Comparison of ENCODE assay signal across 35 cellular contexts in the genomic region with DNA sequence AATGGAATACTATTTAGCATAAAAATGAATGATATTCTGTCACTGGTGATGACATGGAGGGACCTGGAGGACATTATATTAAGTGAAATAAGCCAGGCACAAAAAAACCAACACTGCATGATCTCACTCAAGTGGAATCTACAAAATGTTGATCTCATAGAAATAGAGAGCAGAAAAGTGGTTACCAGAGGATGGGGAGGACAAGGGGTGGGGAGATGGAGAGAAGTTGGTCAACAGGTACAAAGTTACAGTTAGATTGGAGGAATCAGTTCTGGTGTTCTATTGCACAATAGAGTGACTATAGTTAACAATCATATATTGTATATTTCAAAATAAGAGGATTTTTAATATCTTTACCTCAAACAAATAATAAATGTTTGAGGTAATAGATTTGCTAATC. TPM values are rescaled to one million over a fixed set of nuclear protein-coding genes. Genes with fewer than 3 reads are reported as not detected.
DNase-seq lines count a peak whose midpoint lies in the region; ATAC-seq, FAIRE-seq and TF ChIP-seq lines count a peak whose summit lies in the region.
"Had no signal": no experiment of that assay in that cellular context is flagged by ENCODE, and none has a peak within 500 bp of the region (broad histone marks: within the 10 kb centered on the region; RNA-seq: fewer than 3 reads in every experiment).

No MANE protein-coding gene starts in this region.

- intact Hi-C loops in IMR-90 (cut with micrococcal nuclease) (no loop called here), pancreas (cut with DNase I) (no loop called here), cardiac septum (cut with DNase I) (no loop called here)

- H3K23ac ChIP-seq in IMR-90 (ENCODE audit: low read depth, low read length), result no peak overlapping the region

- H4K20me1 ChIP-seq in IMR-90 (ENCODE audit: insufficient read depth, low read length), result no peaks in the 10 kb centered on the region
- H4K20me1 ChIP-seq in keratinocyte (ENCODE audit: control insufficient read depth, extremely low read depth, insufficient read depth, low read length), result no peaks in the 10 kb centered on the region
- H4K20me1 ChIP-seq in MM.1S (ENCODE audit: insufficient read depth, low read length), result no peaks in the 10 kb centered on the region

- H3K9me3 ChIP-seq in IMR-90 (ENCODE audit: control insufficient read depth, insufficient read depth, low read length) (no peaks in the 10 kb centered on the region), keratinocyte (ENCODE audit: control insufficient read depth, low read depth, low read length) (peaks cover 3% of the 10 kb centered on the region), MM.1S (replicated peaks; ENCODE audit: insufficient read depth, low read length) (no peaks in the 10 kb centered on the region), pancreas (no peaks in the 10 kb centered on the region)
- H3K9me3 ChIP-seq: A549, esophagus squamous epithelium, gastrocnemius medialis, thyroid gland, vagina had no signal

- no peak overlapping the region for H2AK5ac ChIP-seq in IMR-90 (ENCODE audit: low read depth, low read length)

- ATAC-seq in IMR-90 (ENCODE audit: low read depth), result peak; percentile 63
- no peak for ATAC-seq in pancreas
- ATAC-seq: A549; activated CD8-positive, alpha-beta memory T cell treated with anti-CD3 and anti-CD28 coated beads, Interleukin-2, amount 10 ng/mL, durations not matched to agents 7 days and 5 days; gastrocnemius medialis had no signal

- no peak overlapping the region for H3K18ac ChIP-seq in IMR-90 (ENCODE audit: low read depth, low read length)

- TF ChIP-seq RAD21 in IMR-90 (IDR thresholded peaks at IDR 0.05; ENCODE audit: low read length), result no peak

- no peak for TF ChIP-seq POLR2A in IMR-90 (IDR thresholded peaks at IDR 0.05; ENCODE audit: low read depth, low read length)

- no peak overlapping the region for H3K27ac ChIP-seq in IMR-90 (ENCODE audit: insufficient read depth, low read length)
- H3K27ac ChIP-seq in keratinocyte (ENCODE audit: control insufficient read depth, insufficient read depth, low read length), result no peak overlapping the region
- no peak overlapping the region for H3K27ac ChIP-seq in MM.1S (ENCODE audit: low read length)
- H3K27ac ChIP-seq in pancreas, result no peak overlapping the region
- H3K27ac ChIP-seq: A549, dorsolateral prefrontal cortex, esophagus squamous epithelium, gastrocnemius medialis, KMS-11, right atrium auricular region, thyroid gland, vagina had no signal

- dilution Hi-C loops in IMR-90 (cut with HindIII; ENCODE audit: low sequenced_read_pairs, unreplicated experiment), result no loop called here
- dilution Hi-C loops in keratinocyte (cut with MboI; ENCODE audit: extremely low pct_ligation_motif_present, low sequenced_read_pairs), result no loop called here

- peaks cover 10% of the 10 kb centered on the region for H3K27me3 ChIP-seq in IMR-90 (ENCODE audit: control insufficient read depth, insufficient read depth, low read length)
- no peaks in the 10 kb centered on the region for H3K27me3 ChIP-seq in keratinocyte (ENCODE audit: control insufficient read depth, extremely low read depth, insufficient read depth, low read length)
- no peaks in the 10 kb centered on the region for H3K27me3 ChIP-seq in MM.1S (replicated peaks; ENCODE audit: insufficient read depth, low read length)
- no peaks in the 10 kb centered on the region for H3K27me3 ChIP-seq in pancreas
- H3K27me3 ChIP-seq: dorsolateral prefrontal cortex, right atrium auricular region, thyroid gland, vagina had no signal

- H4K5ac ChIP-seq in IMR-90 (ENCODE audit: low read depth, low read length), result no peak overlapping the region

- CTCF ChIA-PET in IMR-90 (lab: Yijun Ruan, JAX), result interaction anchor here (1.5 kb wide), 1 partner anchor 8 kb away, joined by 5 read pairs; no protein-coding TSS in a partner anchor

- H3K4me2 ChIP-seq in IMR-90 (ENCODE audit: low read depth, low read length) (no peak overlapping the region), keratinocyte (ENCODE audit: control insufficient read depth, extremely low read depth, insufficient read depth, low read depth, low read length) (no peak overlapping the region), MM.1S (ENCODE audit: low read depth, low read length) (no peak overlapping the region)
- H3K4me2 ChIP-seq: A549, KMS-11 had no signal

- H2BK5ac ChIP-seq in IMR-90 (ENCODE audit: low read depth, low read length, poor library complexity, severe bottlenecking), result no peak overlapping the region

- peak; percentile 59 for FAIRE-seq in keratinocyte (lab: Jason Lieb, UNC)
- FAIRE-seq in pancreas (lab: Jason Lieb, UNC), result no peak
- FAIRE-seq: A549, D721Med, endometrium, RCC 7860 had no signal

- POLR2A ChIA-PET in IMR-90 (lab: Charles Lee; ENCODE audit: unreplicated experiment), result no interaction called here

- no peak overlapping the region for H2BK15ac ChIP-seq in IMR-90 (ENCODE audit: low read depth, low read length)

- no peak overlapping the region for H3K14ac ChIP-seq in IMR-90 (replicated peaks; ENCODE audit: low read depth, low read length)

- H3K4me3 ChIP-seq in IMR-90 (ENCODE audit: insufficient read depth, low read depth, low read length) (no peak overlapping the region), keratinocyte (ENCODE audit: control insufficient read depth in 2 of 3, extremely low read depth in 1 of 3, insufficient read depth in 2 of 3, low read depth in 1 of 3, low read length in 3 of 3) (no peak overlapping the region), MM.1S (ENCODE audit: low read length) (no peak overlapping the region), pancreas (no peak overlapping the region)
- H3K4me3 ChIP-seq: A549, dorsolateral prefrontal cortex, esophagus squamous epithelium, gastrocnemius medialis, right atrium auricular region, thyroid gland, vagina had no signal

- H3K79me2 ChIP-seq in keratinocyte (ENCODE audit: control insufficient read depth, insufficient read depth, low read length) (no peaks in the 10 kb centered on the region), MM.1S (ENCODE audit: low read length) (no peaks in the 10 kb centered on the region)

- H3F3A ChIP-seq in MM.1S (ENCODE audit: insufficient read depth, low read length), result no peaks in the 10 kb centered on the region

- BruUV-seq in IMR-90 (replicated peaks; lab: Mats Ljungman, UMichigan), result no TSS peak

- no peak for TF ChIP-seq CTCF in IMR-90 (conservative IDR thresholded peaks at IDR 0.05; ENCODE audit: low read depth, low read length)
- TF ChIP-seq CTCF in keratinocyte (optimal IDR thresholded peaks at IDR 0.05 in 1 of 3, IDR thresholded peaks at IDR 0.05 in 1 of 3, conservative IDR thresholded peaks at IDR 0.05 in 1 of 3; ENCODE audit: extremely low read depth in 1 of 3, insufficient read depth in 2 of 3, low read length in 3 of 3), result no peak
- no peak for TF ChIP-seq CTCF in MM.1S (IDR thresholded peaks at IDR 0.05; ENCODE audit: low read length)
- no peak for TF ChIP-seq CTCF in pancreas (IDR thresholded peaks at IDR 0.05)

- H3K9me2 ChIP-seq in MM.1S (replicated peaks; ENCODE audit: insufficient read depth, low read length), result no peaks in the 10 kb centered on the region

- H2AFZ ChIP-seq in IMR-90 (replicated peaks; ENCODE audit: low read length, poor library complexity), result no peak overlapping the region
- H2AFZ ChIP-seq in keratinocyte (ENCODE audit: control insufficient read depth, low read length), result no peak overlapping the region
- no peak overlapping the region for H2AFZ ChIP-seq in MM.1S (ENCODE audit: low read length)

- no peaks in the 10 kb centered on the region for H3K79me1 ChIP-seq in IMR-90 (ENCODE audit: low read depth in 1 of 2, low read length in 2 of 2)

- H2BK120ac ChIP-seq in IMR-90 (ENCODE audit: low read depth, low read length), result no peak overlapping the region

- no peaks in the 10 kb centered on the region for H3K4me1 ChIP-seq in IMR-90 (ENCODE audit: control insufficient read depth, insufficient read depth, low read length)
- peaks cover 3% of the 10 kb centered on the region for H3K4me1 ChIP-seq in keratinocyte (ENCODE audit: control insufficient read depth, extremely low read depth, insufficient read depth, low read length)
- no peaks in the 10 kb centered on the region for H3K4me1 ChIP-seq in MM.1S (ENCODE audit: low read length)
- no peaks in the 10 kb centered on the region for H3K4me1 ChIP-seq in pancreas
- H3K4me1 ChIP-seq: A549, esophagus squamous epithelium, gastrocnemius medialis, right atrium auricular region, thyroid gland, vagina had no signal

- no peak overlapping the region for H3K56ac ChIP-seq in IMR-90 (ENCODE audit: extremely low read depth, insufficient read depth, low read length)

- H2AK9ac ChIP-seq in IMR-90 (replicated peaks; ENCODE audit: low read depth, low read length, poor library complexity), result no peak overlapping the region

- no peak overlapping the region for H3K4ac ChIP-seq in IMR-90 (ENCODE audit: low read depth, low read length)

- in situ Hi-C loops in IMR-90 (cut with MboI; ENCODE audit: low sequenced_read_pairs), result no loop called here

- peak; percentile 65 for DNase-seq in EH (ENCODE audit: low read depth)
- peak; percentile 9 for DNase-seq in IMR-90
- peak; percentile 44 for DNase-seq in astrocyte of the hippocampus (ENCODE audit: low read depth, low spot score)
- DNase-seq in keratinocyte (ENCODE audit: low read depth, low spot score), result peak; percentile 25
- no peak for DNase-seq in MM.1S
- no peak for DNase-seq in pancreas
- DNase-seq in stimulated activated CD4-positive, alpha-beta T cell treated with anti-CD3 and anti-CD28 coated beads, Interleukin-4, amount 100 ng/mL, for 4 hours, result no peak
- DNase-seq in cardiac septum (ENCODE audit: low spot score), result no peak
- DNase-seq: activated CD4-positive, alpha-beta T cell treated with anti-CD3 and anti-CD28 coated beads, Interleukin-2, amount 50 U/mL, for 4 hours; activated CD4-positive, CD25-positive, alpha-beta regulatory T cell; activated CD8-positive, alpha-beta memory T cell treated with anti-CD3 and anti-CD28 coated beads, Interleukin-2, amount 10 ng/mL, durations not matched to agents 7 days and 5 days; activated gamma-delta T cell treated with Interleukin-2 at 50 U/mL for 16 hours; activated naive CD8-positive, alpha-beta T cell treated with anti-CD3 and anti-CD28 coated beads, Interleukin-2, amount 10 ng/mL, durations not matched to agents 7 days and 5 days; activated T-cell treated with anti-CD3 and anti-CD28 coated beads, Interleukin-2, amount 50 U/mL, for 48 hours; CD4-positive, alpha-beta T cell; DND-41; dorsolateral prefrontal cortex; esophagus squamous epithelium; gastrocnemius medialis; hippocampal formation; mesenchymal stem cell; NCI-H1436; NCI-H446; NCI-H82; T1000; thyroid gland had no signal

- H3K9me1 ChIP-seq in IMR-90 (ENCODE audit: insufficient read depth, low read length) (no peaks in the 10 kb centered on the region), keratinocyte (ENCODE audit: control insufficient read depth, extremely low read depth, insufficient read depth, low read length) (no peaks in the 10 kb centered on the region)

- H2BK20ac ChIP-seq in IMR-90 (ENCODE audit: low read depth, low read length), result no peak overlapping the region

- H3K36me3 ChIP-seq in IMR-90 (ENCODE audit: control insufficient read depth, insufficient read depth, low read length), result no peaks in the 10 kb centered on the region
- H3K36me3 ChIP-seq in keratinocyte (ENCODE audit: control insufficient read depth in 2 of 2, extremely low read depth in 1 of 2, insufficient read depth in 2 of 2, low read length in 2 of 2), result no peaks in the 10 kb centered on the region
- H3K36me3 ChIP-seq in MM.1S (replicated peaks; ENCODE audit: insufficient read depth, low read length), result no peaks in the 10 kb centered on the region
- no peaks in the 10 kb centered on the region for H3K36me3 ChIP-seq in pancreas
- H3K36me3 ChIP-seq: esophagus squamous epithelium, gastrocnemius medialis, right atrium auricular region, thyroid gland, vagina had no signal

- H4K8ac ChIP-seq in IMR-90 (ENCODE audit: low read depth in 2 of 2, low read length in 2 of 2), result no peak overlapping the region

- H3K9ac ChIP-seq in IMR-90 (ENCODE audit: low read depth, low read length) (no peak overlapping the region), keratinocyte (ENCODE audit: control insufficient read depth, extremely low read depth, insufficient read depth, low read length) (no peak overlapping the region), MM.1S (ENCODE audit: low read length) (no peak overlapping the region)
- H3K9ac ChIP-seq: KMS-11 had no signal

- H4K91ac ChIP-seq in IMR-90 (ENCODE audit: insufficient read depth, low read depth, low read length), result no peak overlapping the region

RNA-seq across cellular contexts. Expression of a gene that starts 24.7 kb away (rescaled TPM):
- total RNA-seq in IMR-90 (2012; rRNA removed) (not detected in 2 replicates), pancreas (under 1 TPM in 1 of 6 donors, not detected in 5; 0.09 TPM), cardiac septum (not detected)
- polyA plus RNA-seq in IMR-90 (2012; rRNA removed) (not detected in 2 replicates), keratinocyte (not detected in 3 replicates), pancreas (under 1 TPM in 1 of 2 donors, not detected in 1; 0.47 TPM)
- polyA plus RNA-seq in IMR-90 (2012; cell fraction: cytosol; rRNA removed), result not detected in 2 replicates
- polyA plus RNA-seq in IMR-90 (2012; cell fraction: nucleus; rRNA removed; ENCODE audit: low replicate concordance), result not detected in 2 replicates
- not detected for polyA plus RNA-seq in keratinocyte (2011; ENCODE audit: low read depth)
- polyA plus RNA-seq in keratinocyte (2011; cell fraction: cytosol; rRNA removed), result 0.05 TPM in 1 of 2 replicates, not detected in the other
- polyA plus RNA-seq in keratinocyte (2011; cell fraction: nucleus; rRNA removed), result not detected in 2 replicates
- 0.23 TPM in 1 of 2 replicates, not detected in the other for polyA plus RNA-seq in keratinocyte (2012; ENCODE audit: low replicate concordance)
- not detected in 3 replicates for polyA minus RNA-seq in keratinocyte
- not detected for polyA minus RNA-seq in keratinocyte (2011; cell fraction: cytosol; rRNA and poly(A)+ RNA removed)
- polyA minus RNA-seq in keratinocyte (2011; cell fraction: nucleus; rRNA and poly(A)+ RNA removed), result not detected in 2 replicates
- total RNA-seq: activated CD8-positive, alpha-beta memory T cell treated with anti-CD3 and anti-CD28 coated beads, Interleukin-2, amount 10 ng/mL, durations not matched to agents 7 days and 5 days; activated naive CD8-positive, alpha-beta T cell treated with anti-CD3 and anti-CD28 coated beads, Interleukin-2, amount 10 ng/mL, durations not matched to agents 7 days and 5 days; CD4-positive, alpha-beta T cell; dorsolateral prefrontal cortex; esophagus squamous epithelium; gastrocnemius medialis; HT-29; right atrium auricular region; thyroid gland had no signal
- polyA plus RNA-seq: A549, neural cell had no signal

RNA-seq across cellular contexts. Expression of a gene that starts 28.4 kb away (rescaled TPM):
- not detected in 2 replicates for total RNA-seq in IMR-90 (2012; rRNA removed)
- polyA plus RNA-seq in IMR-90 (2012; rRNA removed), result not detected in 2 replicates
- polyA plus RNA-seq in IMR-90 (2012; cell fraction: cytosol; rRNA removed), result not detected in 2 replicates
- polyA plus RNA-seq in IMR-90 (2012; cell fraction: nucleus; rRNA removed; ENCODE audit: low replicate concordance), result not detected in 2 replicates
- not detected in 3 replicates for polyA plus RNA-seq in keratinocyte
- not detected for polyA plus RNA-seq in keratinocyte (2011; ENCODE audit: low read depth)
- not detected in 2 replicates for polyA plus RNA-seq in keratinocyte (2011; cell fraction: cytosol; rRNA removed)
- polyA plus RNA-seq in keratinocyte (2011; cell fraction: nucleus; rRNA removed), result not detected in 2 replicates
- polyA plus RNA-seq in keratinocyte (2012; ENCODE audit: low replicate concordance), result not detected in 2 replicates
- not detected in 3 replicates for polyA minus RNA-seq in keratinocyte
- not detected for polyA minus RNA-seq in keratinocyte (2011; cell fraction: cytosol; rRNA and poly(A)+ RNA removed)
- not detected in 2 replicates for polyA minus RNA-seq in keratinocyte (2011; cell fraction: nucleus; rRNA and poly(A)+ RNA removed)
- total RNA-seq in pancreas, result under 1 TPM in 1 of 6 donors, not detected in 5; 0.28 TPM
- polyA plus RNA-seq in pancreas, result not detected
- not detected for total RNA-seq in cardiac septum
- total RNA-seq: activated CD8-positive, alpha-beta memory T cell treated with anti-CD3 and anti-CD28 coated beads, Interleukin-2, amount 10 ng/mL, durations not matched to agents 7 days and 5 days; activated naive CD8-positive, alpha-beta T cell treated with anti-CD3 and anti-CD28 coated beads, Interleukin-2, amount 10 ng/mL, durations not matched to agents 7 days and 5 days; CD4-positive, alpha-beta T cell; dorsolateral prefrontal cortex; esophagus squamous epithelium; gastrocnemius medialis; HT-29; right atrium auricular region; thyroid gland; vagina had no signal
- polyA plus RNA-seq: A549, neural cell had no signal

RNA-seq across cellular contexts. Expression of a gene that starts 46.5 kb away (rescaled TPM):
- total RNA-seq in IMR-90 (2012; rRNA removed) (14.9 and 18.1 TPM in 2 replicates), pancreas (10 to 100 TPM; 12.7 to 20.0 (median 16.4) TPM), cardiac septum (21.6 TPM)
- polyA plus RNA-seq in IMR-90 (2012; rRNA removed) (7.2 and 7.3 TPM in 2 replicates), keratinocyte (27.3 to 36.8 TPM (median 31.0 TPM) in 3 replicates), pancreas (1 to 10 TPM; 3.8 to 4.1 TPM)
- 2.3 and 4.7 TPM in 2 replicates for polyA plus RNA-seq in IMR-90 (2012; cell fraction: cytosol; rRNA removed)
- polyA plus RNA-seq in IMR-90 (2012; cell fraction: nucleus; rRNA removed; ENCODE audit: low replicate concordance), result 7.2 and 11.8 TPM in 2 replicates
- polyA plus RNA-seq in keratinocyte (2011; ENCODE audit: low read depth), result 46.8 TPM
- 17.0 and 31.9 TPM in 2 replicates for polyA plus RNA-seq in keratinocyte (2011; cell fraction: cytosol; rRNA removed)
- polyA plus RNA-seq in keratinocyte (2011; cell fraction: nucleus; rRNA removed), result 55.7 and 58.5 TPM in 2 replicates
- 24.3 and 25.9 TPM in 2 replicates for polyA plus RNA-seq in keratinocyte (2012; ENCODE audit: low replicate concordance)
- 97.6 to 151 TPM (median 131 TPM) in 3 replicates for polyA minus RNA-seq in keratinocyte
- 35.7 TPM for polyA minus RNA-seq in keratinocyte (2011; cell fraction: cytosol; rRNA and poly(A)+ RNA removed)
- 65.8 and 114 TPM in 2 replicates for polyA minus RNA-seq in keratinocyte (2011; cell fraction: nucleus; rRNA and poly(A)+ RNA removed)

Comparison
In these comparisons a context has a peak if more than half of its experiments do, and no peak if none do; other contexts are left out.
1. DNase-seq: peak in EH (single experiment), IMR-90 (single experiment), astrocyte of the hippocampus (single experiment) and keratinocyte (single experiment); none in MM.1S (single experiment), pancreas (0 of 6), stimulated activated CD4-positive, alpha-beta T cell treated with anti-CD3 and anti-CD28 coated beads, Interleukin-4, amount 100 ng/mL, for 4 hours (0 of 2) and cardiac septum (single experiment).